Comparison of ENCODE assay signal across 17 cellular contexts in the genomic region with DNA sequence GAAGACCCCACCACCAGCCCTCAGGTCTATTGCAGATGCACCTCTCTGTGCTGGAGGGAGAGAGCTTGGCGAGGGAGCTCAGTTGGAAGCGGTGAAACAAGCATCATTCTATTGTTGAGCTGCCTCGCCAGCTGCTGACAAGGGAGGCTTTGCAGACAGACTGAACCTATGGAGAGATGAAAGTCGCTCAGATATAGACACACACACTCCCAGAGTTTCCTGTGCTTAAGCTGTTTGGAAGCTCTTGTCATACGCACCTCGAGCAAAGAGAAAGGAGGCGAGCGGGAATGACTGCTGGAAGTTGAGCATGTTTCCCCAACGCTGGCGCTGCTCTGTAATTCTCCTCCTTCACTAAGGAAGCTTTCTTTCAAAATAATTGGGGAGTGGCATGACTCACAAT.
DNase-seq lines count a peak whose midpoint lies in the region; ATAC-seq and TF ChIP-seq lines count a peak whose summit lies in the region.
"Had no signal": no experiment of that assay in that cellular context is flagged by ENCODE, and none has a peak within 500 bp of the region (broad histone marks: within the 10 kb centered on the region; RNA-seq: fewer than 3 reads in every experiment).

No MANE protein-coding gene starts in this region.

- H3K9ac ChIP-seq in mammary epithelial cell (ENCODE audit: insufficient read depth, low read length): no peak overlapping the region
- H3K9ac ChIP-seq: BLaER1 treated with 17β-estradiol and CSF1 and Interleukin-3, amounts not matched to agents 10 nM and 100 nM had no signal

- H3K9me3 ChIP-seq in mammary epithelial cell (replicated peaks; ENCODE audit: insufficient read depth, low read length): no peaks in the 10 kb centered on the region
- H3K9me3 ChIP-seq: BLaER1 treated with 17β-estradiol and CSF1 and Interleukin-3, amounts not matched to agents 10 nM and 100 nM had no signal

- no peak for ATAC-seq in sciatic nerve
- ATAC-seq: PC-3 had no signal

- H3K4me3 ChIP-seq in mammary epithelial cell (replicated peaks in 1 of 3; ENCODE audit: insufficient read depth in 1 of 3, low read depth in 2 of 3, low read length in 3 of 3): no peak overlapping the region
- H3K4me3 ChIP-seq: BLaER1 treated with 17β-estradiol and CSF1 and Interleukin-3, amounts not matched to agents 10 nM and 100 nM had no signal

- H3K4me2 ChIP-seq in mammary epithelial cell (ENCODE audit: insufficient read depth, low read depth, low read length): no peak overlapping the region
- H3K4me2 ChIP-seq: BLaER1 treated with 17β-estradiol and CSF1 and Interleukin-3, amounts not matched to agents 10 nM and 100 nM had no signal

- peak overlapping the region; percentile 50 for H3K27ac ChIP-seq in cingulate gyrus (ENCODE audit: low read depth, low read length)
- H3K27ac ChIP-seq in mammary epithelial cell (ENCODE audit: insufficient read depth, low read depth, low read length): no peak overlapping the region
- H3K27ac ChIP-seq: BLaER1 treated with 17β-estradiol and CSF1 and Interleukin-3, amounts not matched to agents 10 nM and 100 nM had no signal

- H4K20me1 ChIP-seq in mammary epithelial cell (ENCODE audit: insufficient read depth, low read length): no peaks in the 10 kb centered on the region
- H4K20me1 ChIP-seq: BLaER1 treated with 17β-estradiol and CSF1 and Interleukin-3, amounts not matched to agents 10 nM and 100 nM had no signal

- in situ Hi-C loops in mammary epithelial cell (cut with MboI; ENCODE audit: low sequenced_read_pairs in 2 of 2): loop anchor here in 1 of 2 donors (25.0 kb wide), 1 partner anchor 375 kb away; no protein-coding TSS in a partner anchor
- in situ Hi-C loops in GM13977 (cut with MboI; ENCODE audit: low pct_unique_long_range_greater_than_20kb, low sequenced_read_pairs, unreplicated experiment): no loop called here

- BruUV-seq in mammary epithelial cell (replicated peaks; lab: Mats Ljungman, UMichigan): no TSS peak

- CTCF ChIA-PET in mammary epithelial cell (lab: Charles Lee; ENCODE audit: low non-redundant PET): interaction anchor here (0.7 kb wide), 1 partner anchor 225 kb away, joined by 4 read pairs; no protein-coding TSS in a partner anchor

- H2AFZ ChIP-seq in mammary epithelial cell (ENCODE audit: low read depth, low read length): no peak overlapping the region

- no peaks in the 10 kb centered on the region for H3K4me1 ChIP-seq in mammary epithelial cell (ENCODE audit: insufficient read depth, low read length)

- intact Hi-C loops in sciatic nerve (cut with DNase I) (no loop called here), mammary epithelial cell (cut with micrococcal nuclease) (loop anchor here (2.0 kb wide), 2 partner anchors 283 to 531 kb away; partner anchors contain the start of gene NECTIN1)

- no peaks in the 10 kb centered on the region for H3K79me2 ChIP-seq in mammary epithelial cell (ENCODE audit: insufficient read depth, low read length)

- H3K27me3 ChIP-seq in mammary epithelial cell (ENCODE audit: insufficient read depth, low read length): peaks cover 2% of the 10 kb centered on the region

- whole genome bisulfite sequencing in mammary epithelial cell (ENCODE audit: low coverage, missing lambda C conversion rate): 88% methylated on average over 10 of the region's 10 CpGs

- dilution Hi-C loops in mammary epithelial cell (cut with HindIII; ENCODE audit: low sequenced_read_pairs): no loop called here

- H3K36me3 ChIP-seq in mammary epithelial cell (ENCODE audit: insufficient read depth, low read length): no peaks in the 10 kb centered on the region
- H3K36me3 ChIP-seq: BLaER1 treated with 17β-estradiol and CSF1 and Interleukin-3, amounts not matched to agents 10 nM and 100 nM had no signal

- TF ChIP-seq CTCF in mammary epithelial cell (conservative IDR thresholded peaks at IDR 0.05 in 1 of 2, IDR thresholded peaks at IDR 0.05 in 1 of 2; ENCODE audit: extremely low read depth in 1 of 2, insufficient read depth in 1 of 2, low read depth in 1 of 2, low read length in 2 of 2) (no peak), GM13977 (IDR thresholded peaks at IDR 0.05; ENCODE audit: extremely low read depth, insufficient read depth, missing control alignments) (no peak)

- peak; percentile 69 for DNase-seq in Ammon's horn (ENCODE audit: low spot score)
- DNase-seq in hippocampal formation (lab: John Stamatoyannopoulos, UW): peak; percentile 32 to 34
- peak; percentile 85 for DNase-seq in pons (ENCODE audit: low spot score)
- no peak for DNase-seq in sciatic nerve (ENCODE audit: low spot score)
- DNase-seq in OCI-M2 (lab: John Stamatoyannopoulos, UW; ENCODE audit: unreplicated experiment): no peak
- no peak for DNase-seq in mammary epithelial cell
- DNase-seq in GM13977 (ENCODE audit: low spot score): no peak
- DNase-seq: CD8-positive, alpha-beta memory T cell; NCI-H1092 treated with DMSO at 0.1 percent for 48 hours; NCI-H146; NCI-H2029 treated with DMSO at 0.1 percent for 48 hours; NCI-H510A treated with DMSO at 0.1 percent for 48 hours; PC-3; RPMI8226; SHP77 treated with DMSO at 0.1 percent for 48 hours had no signal

Comparison
In these comparisons a context has a peak if more than half of its experiments do, and no peak if none do; other contexts are left out.
1. DNase-seq: peak in Ammon's horn (single experiment), hippocampal formation (2 of 2) and pons (single experiment); none in sciatic nerve (single experiment), OCI-M2 (single experiment), mammary epithelial cell (single experiment) and GM13977 (single experiment).